In the genomic region with DNA sequence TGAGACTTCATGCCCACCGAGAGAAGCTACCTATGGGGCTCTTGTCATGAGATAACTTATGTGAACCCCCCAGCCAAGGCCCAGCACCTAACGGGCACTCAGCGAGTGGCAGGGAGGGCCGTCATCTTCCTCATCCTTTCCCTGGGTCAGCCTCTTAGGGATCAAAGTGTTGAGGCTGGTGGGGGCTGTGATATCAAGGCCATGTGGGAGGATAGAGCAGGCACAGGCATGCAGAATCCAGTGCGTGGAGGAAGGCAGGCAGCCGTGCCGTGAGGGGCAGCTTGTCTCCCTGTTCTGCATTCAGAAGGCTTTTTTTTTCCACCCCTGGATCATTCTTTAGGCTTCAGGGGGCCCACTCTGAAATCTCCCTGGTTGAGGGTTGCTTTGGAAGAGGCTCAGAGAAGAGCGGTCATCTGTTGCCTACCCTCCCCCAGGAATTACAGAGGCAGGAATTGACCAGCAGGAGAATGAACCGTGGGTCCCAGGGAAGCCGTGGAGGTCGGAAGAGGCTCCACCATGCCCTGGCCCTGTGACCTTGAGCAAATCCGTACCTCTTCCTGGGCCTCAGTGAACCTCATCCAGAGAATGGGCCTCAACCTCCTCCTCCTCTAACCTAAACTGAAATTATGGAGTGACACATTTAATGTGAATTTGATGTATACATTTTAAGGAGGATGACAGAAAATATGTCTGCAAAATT, we compare ENCODE assay signal across 1 cellular context.
TF ChIP-seq lines count a peak whose summit lies in the region.

No MANE protein-coding gene starts in this region.

TF ChIP-seq in H1, 55 proteins besides CTCF, POLR2A, EP300 and RAD21:
- TF ChIP-seq CBX5 (IDR thresholded peaks at IDR 0.05; ENCODE audit: low read depth, low read length) (no peak), HDAC2 (IDR thresholded peaks at IDR 0.05; ENCODE audit: borderline replicate concordance in 1 of 2, low read depth in 2 of 2, low read length in 2 of 2) (no peak)
- TF ChIP-seq, protein P1, sequence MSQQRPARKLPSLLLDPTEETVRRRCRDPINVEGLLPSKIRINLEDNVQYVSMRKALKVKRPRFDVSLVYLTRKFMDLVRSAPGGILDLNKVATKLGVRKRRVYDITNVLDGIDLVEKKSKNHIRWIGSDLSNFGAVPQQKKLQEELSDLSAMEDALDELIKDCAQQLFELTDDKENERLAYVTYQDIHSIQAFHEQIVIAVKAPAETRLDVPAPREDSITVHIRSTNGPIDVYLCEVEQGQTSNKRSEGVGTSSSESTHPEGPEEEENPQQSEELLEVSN (IDR thresholded peaks at IDR 0.05), result no peak
